Comparison of ENCODE assay signal across 24 cellular contexts in genomic region chr10:42989481-42989921, GRCh38.
A peak's percentile ranks its signal among the peaks of the same experiment; 100 is the strongest.
DNase-seq lines count a peak whose midpoint lies in the region; ATAC-seq, FAIRE-seq and TF ChIP-seq lines count a peak whose summit lies in the region.
"Had no signal": no experiment of that assay in that cellular context is flagged by ENCODE, and none has a peak within 500 bp of the region (broad histone marks: within the 10 kb centered on the region; RNA-seq: fewer than 3 reads in every experiment).

No MANE protein-coding gene starts in this region.

- DNase-seq in activated CD8-positive, alpha-beta memory T cell treated with anti-CD3 and anti-CD28 coated beads for 24 hours = peak; percentile 49
- DNase-seq in activated CD8-positive, alpha-beta memory T cell treated with anti-CD3 and anti-CD28 coated beads, Interleukin-2, amount 10 ng/mL, durations not matched to agents 7 days and 5 days = no peak
- DNase-seq in GM12892 (ENCODE audit: insufficient read length) (peak; percentile 13), neuronal stem cell (ENCODE audit: low spot score) (no peak), NCI-H1092 (lab: John Stamatoyannopoulos, UW) (no peak), activated gamma-delta T cell treated with Interleukin-2 at 50 U/mL for 16 hours (no peak)
- no peak for DNase-seq in central memory CD4-positive, alpha-beta T cell
- DNase-seq: activated CD4-positive, CD25-positive, alpha-beta regulatory T cell treated with anti-CD3 and anti-CD28 coated beads, Interleukin-2, amount 50 U/mL, for 72 hours; CD8-positive, alpha-beta memory T cell; effector memory CD8-positive, alpha-beta T cell; foreskin keratinocyte; Karpas-422; midbrain; NCI-H187; NCI-H526 treated with DMSO at 0.1 percent for 48 hours had no signal

- H3K36me3 Mint-ChIP-seq in activated CD8-positive, alpha-beta memory T cell treated with anti-CD3 and anti-CD28 coated beads, Interleukin-2, amount 10 ng/mL, durations not matched to agents 7 days and 5 days = no peaks in the 10 kb centered on the region
- no peaks in the 10 kb centered on the region for H3K36me3 Mint-ChIP-seq in dendritic cell treated with granulocyte-macrophage colony-stimulating factor and Interleukin-4, amounts not matched to agents 40 ng/mL and 50 ng/mL, for 4 days (ENCODE audit: low read depth)
- H3K36me3 Mint-ChIP-seq: CD8-positive, alpha-beta memory T cell; natural killer cell treated with Interleukin-12 subunit alpha and Interleukin-12 subunit beta and Interleukin-15 and Interleukin-18, amount 100 ng/mL, for 72 hours; T-cell had no signal

- peak overlapping the region; percentile 83 for H3K23ac ChIP-seq in neuronal stem cell (ENCODE audit: low read depth, low read length, poor library complexity)

- WGBS in neuronal stem cell (ENCODE audit: extremely low coverage in 2 of 2, insufficient read length in 2 of 2, insufficient replicate concordance in 1 of 2), 2 donors = no CpG with 5 or more reads among the region's 2 CpGs

- H3K4me1 Mint-ChIP-seq in activated CD8-positive, alpha-beta memory T cell treated with anti-CD3 and anti-CD28 coated beads, Interleukin-2, amount 10 ng/mL, durations not matched to agents 7 days and 5 days = peaks cover 5% of the 10 kb centered on the region
- peaks cover 40% of the 10 kb centered on the region for H3K4me1 Mint-ChIP-seq in dendritic cell treated with granulocyte-macrophage colony-stimulating factor and Interleukin-4, amounts not matched to agents 40 ng/mL and 50 ng/mL, for 4 days (ENCODE audit: low read depth)
- H3K4me1 Mint-ChIP-seq: GM23338 had no signal

- no peak overlapping the region for H3K27ac ChIP-seq in neuronal stem cell (replicated peaks; ENCODE audit: low read length)
- H3K27ac ChIP-seq: 22Rv1, foreskin keratinocyte, left lung, Peyer's patch, SJSA1 had no signal

- peaks cover 2 to 8% of the 10 kb centered on the region in 2 donors for H3K4me1 ChIP-seq in neuronal stem cell (ENCODE audit: control insufficient read depth in 2 of 2, insufficient read depth in 1 of 2, low read depth in 1 of 2, low read length in 2 of 2)
- H3K4me1 ChIP-seq: foreskin keratinocyte, left lung, Peyer's patch, SJSA1 had no signal

- H3K9me3 Mint-ChIP-seq in activated CD8-positive, alpha-beta memory T cell treated with anti-CD3 and anti-CD28 coated beads, Interleukin-2, amount 10 ng/mL, durations not matched to agents 7 days and 5 days (ENCODE audit: low read depth) = no peaks in the 10 kb centered on the region
- no peaks in the 10 kb centered on the region for H3K9me3 Mint-ChIP-seq in dendritic cell treated with granulocyte-macrophage colony-stimulating factor and Interleukin-4, amounts not matched to agents 40 ng/mL and 50 ng/mL, for 4 days
- H3K9me3 Mint-ChIP-seq: CD8-positive, alpha-beta memory T cell; effector memory CD8-positive, alpha-beta T cell; GM23338; natural killer cell treated with Interleukin-12 subunit alpha and Interleukin-12 subunit beta and Interleukin-15 and Interleukin-18, amount 100 ng/mL, for 72 hours; T-cell had no signal

- intact Hi-C loops in dendritic cell treated with granulocyte-macrophage colony-stimulating factor and Interleukin-4, amounts not matched to agents 40 ng/mL and 50 ng/mL, for 4 days (cut with micrococcal nuclease) = no loop called here

- H3K4me2 ChIP-seq in neuronal stem cell (ENCODE audit: insufficient read depth, low read length, poor library complexity, severe bottlenecking) = no peak overlapping the region
- H3K4me2 ChIP-seq: GM23338 had no signal

- no peaks in the 10 kb centered on the region for H3K9me3 ChIP-seq in neuronal stem cell (replicated peaks in 1 of 2; ENCODE audit: control insufficient read depth in 2 of 2, insufficient read depth in 1 of 2, low read depth in 1 of 2, low read length in 2 of 2)
- H3K9me3 ChIP-seq: left lung, Peyer's patch, SJSA1 had no signal

- H3K18ac ChIP-seq in neuronal stem cell (ENCODE audit: low read length) = peak overlapping the region; percentile 41

- H3K27ac Mint-ChIP-seq in activated CD8-positive, alpha-beta memory T cell treated with anti-CD3 and anti-CD28 coated beads, Interleukin-2, amount 10 ng/mL, durations not matched to agents 7 days and 5 days = no peak overlapping the region
- peak overlapping the region; percentile 1 for H3K27ac Mint-ChIP-seq in dendritic cell treated with granulocyte-macrophage colony-stimulating factor and Interleukin-4, amounts not matched to agents 40 ng/mL and 50 ng/mL, for 4 days
- H3K27ac Mint-ChIP-seq: effector memory CD8-positive, alpha-beta T cell; GM23338; natural killer cell treated with Interleukin-12 subunit alpha and Interleukin-12 subunit beta and Interleukin-15 and Interleukin-18, amount 100 ng/mL, for 72 hours; T-cell had no signal

- H4K8ac ChIP-seq in neuronal stem cell (ENCODE audit: low read depth, low read length) = no peak overlapping the region

- H4K91ac ChIP-seq in neuronal stem cell (ENCODE audit: low read depth, low read length, poor library complexity) = no peak overlapping the region

- no peaks in the 10 kb centered on the region for H3K79me1 ChIP-seq in neuronal stem cell (ENCODE audit: low read depth, low read length)

- peak overlapping the region; percentile 11 for H2AFZ ChIP-seq in neuronal stem cell (ENCODE audit: low read length)
- H2AFZ ChIP-seq: GM23338 had no signal

- H3K4me3 ChIP-seq in neuronal stem cell (ENCODE audit: low read length in 2 of 2) = no peak overlapping the region
- H3K4me3 ChIP-seq: GM23338, left lung, Peyer's patch, SJSA1 had no signal

- H2BK120ac ChIP-seq in neuronal stem cell (ENCODE audit: low read depth, low read length) = peak overlapping the region; percentile 74

- no peak overlapping the region for H2BK5ac ChIP-seq in neuronal stem cell (ENCODE audit: low read length)

- peaks cover 2% of the 10 kb centered on the region for H3K27me3 Mint-ChIP-seq in activated CD8-positive, alpha-beta memory T cell treated with anti-CD3 and anti-CD28 coated beads, Interleukin-2, amount 10 ng/mL, durations not matched to agents 7 days and 5 days
- peaks cover 3% of the 10 kb centered on the region for H3K27me3 Mint-ChIP-seq in dendritic cell treated with granulocyte-macrophage colony-stimulating factor and Interleukin-4, amounts not matched to agents 40 ng/mL and 50 ng/mL, for 4 days
- H3K27me3 Mint-ChIP-seq: natural killer cell treated with Interleukin-12 subunit alpha and Interleukin-12 subunit beta and Interleukin-15 and Interleukin-18, amount 100 ng/mL, for 72 hours had no signal

- no peaks in the 10 kb centered on the region for H3K36me3 ChIP-seq in neuronal stem cell (replicated peaks in 1 of 2; ENCODE audit: control insufficient read depth in 2 of 2, insufficient read depth in 2 of 2, low read length in 2 of 2)
- H3K36me3 ChIP-seq: left lung, Peyer's patch, SJSA1 had no signal

- peak overlapping the region; percentile 54 for H2AK5ac ChIP-seq in neuronal stem cell (ENCODE audit: low read depth, low read length)

- no peak overlapping the region for H3K4me3 Mint-ChIP-seq in activated CD8-positive, alpha-beta memory T cell treated with anti-CD3 and anti-CD28 coated beads, Interleukin-2, amount 10 ng/mL, durations not matched to agents 7 days and 5 days
- H3K4me3 Mint-ChIP-seq in dendritic cell treated with granulocyte-macrophage colony-stimulating factor and Interleukin-4, amounts not matched to agents 40 ng/mL and 50 ng/mL, for 4 days = peak overlapping the region; percentile 33
- H3K4me3 Mint-ChIP-seq: CD8-positive, alpha-beta memory T cell; effector memory CD8-positive, alpha-beta T cell; GM23338; natural killer cell treated with Interleukin-12 subunit alpha and Interleukin-12 subunit beta and Interleukin-15 and Interleukin-18, amount 100 ng/mL, for 72 hours had no signal

- no peak overlapping the region for H3K9ac ChIP-seq in neuronal stem cell (ENCODE audit: low read depth, low read length, poor library complexity)

- TF ChIP-seq POLR2A in GM12892 (IDR thresholded peaks at IDR 0.05; ENCODE audit: low read depth, low read length) = no peak

- no peak overlapping the region for H3K14ac ChIP-seq in neuronal stem cell (ENCODE audit: low read length)

- H3K4ac ChIP-seq in neuronal stem cell (ENCODE audit: low read length) = no peak overlapping the region

- no peak for FAIRE-seq in GM12892 (lab: Jason Lieb, UNC)

- CTCF ChIA-PET in activated CD8-positive, alpha-beta memory T cell treated with anti-CD3 and anti-CD28 coated beads, Interleukin-2, amount 10 ng/mL, durations not matched to agents 7 days and 5 days (lab: Charles Lee) = no interaction called here

- ATAC-seq in activated CD8-positive, alpha-beta memory T cell treated with anti-CD3 and anti-CD28 coated beads, Interleukin-2, amount 10 ng/mL, durations not matched to agents 7 days and 5 days = no peak
- ATAC-seq: effector memory CD8-positive, alpha-beta T cell; foreskin keratinocyte; GM23338; natural killer cell treated with Interleukin-12 subunit alpha and Interleukin-12 subunit beta and Interleukin-15 and Interleukin-18, amount 100 ng/mL, for 72 hours; sciatic nerve had no signal

- no peak overlapping the region for H2BK15ac ChIP-seq in neuronal stem cell (ENCODE audit: low read length)

- no peak overlapping the region for H2BK12ac ChIP-seq in neuronal stem cell (ENCODE audit: low read length)

- H3K27me3 ChIP-seq in neuronal stem cell (ENCODE audit: control insufficient read depth in 3 of 3, insufficient read depth in 3 of 3, low read depth in 1 of 3, low read length in 3 of 3) = no peaks in the 10 kb centered on the region
- H3K27me3 ChIP-seq: foreskin keratinocyte, left lung, Peyer's patch, SJSA1 had no signal

Comparison
In these comparisons a context has a peak if more than half of its experiments do, and no peak if none do; other contexts are left out.
1. DNase-seq: peak in activated CD8-positive, alpha-beta memory T cell treated with anti-CD3 and anti-CD28 coated beads for 24 hours (single experiment) and GM12892 (single experiment); none in activated CD8-positive, alpha-beta memory T cell treated with anti-CD3 and anti-CD28 coated beads, Interleukin-2, amount 10 ng/mL, durations not matched to agents 7 days and 5 days (single experiment), neuronal stem cell (single experiment), central memory CD4-positive, alpha-beta T cell (single experiment), NCI-H1092 (single experiment) and activated gamma-delta T cell treated with Interleukin-2 at 50 U/mL for 16 hours (single experiment).